ENCODE assay signal across 16 cellular contexts in genomic region chr3:176699307-176699706, GRCh38.
A peak's percentile ranks its signal among the peaks of the same experiment; 100 is the strongest.
DNase-seq lines count a peak whose midpoint lies in the region; ATAC-seq and TF ChIP-seq lines count a peak whose summit lies in the region.
"Had no signal": no experiment of that assay in that cellular context is flagged by ENCODE, and none has a peak within 500 bp of the region (broad histone marks: within the 10 kb centered on the region; RNA-seq: fewer than 3 reads in every experiment).

No MANE protein-coding gene starts in this region.

- H2AFZ ChIP-seq in GM23248, result peak overlapping the region; percentile 43; the same call in 1 of the 2 replicates
- H2AFZ ChIP-seq in MM.1S (ENCODE audit: low read length), result peak overlapping the region; percentile 11; the same call in 1 of the 2 replicates
- H2AFZ ChIP-seq in osteoblast (ENCODE audit: low read length), result no peak overlapping the region

- H4K20me1 ChIP-seq in GM23248 (ENCODE audit: insufficient read depth), result no peaks in the 10 kb centered on the region
- H4K20me1 ChIP-seq in MM.1S (ENCODE audit: insufficient read depth, low read length), result no peaks in the 10 kb centered on the region
- H4K20me1 ChIP-seq in osteoblast (ENCODE audit: insufficient read depth, low read length), result no peaks in the 10 kb centered on the region

- no peak for TF ChIP-seq CTCF in MM.1S (IDR thresholded peaks at IDR 0.05; ENCODE audit: low read length)
- TF ChIP-seq CTCF in WERI-Rb-1 (IDR thresholded peaks at IDR 0.05; ENCODE audit: low read depth, low read length), result no peak
- no peak for TF ChIP-seq CTCF in osteoblast (IDR thresholded peaks at IDR 0.05; ENCODE audit: extremely low read depth, low read depth, low read length)

- H3F3A ChIP-seq in GM23248 (ENCODE audit: insufficient read depth) (no peaks in the 10 kb centered on the region), MM.1S (ENCODE audit: insufficient read depth, low read length) (no peaks in the 10 kb centered on the region)

- WGBS in GM23248 (ENCODE audit: low coverage in 1 of 2, low lambda C conversion rate in 2 of 2, missing lambda C conversion rate in 2 of 2), 2 experiments, result 7 to 8% methylated on average over 3 of the region's 3 CpGs
- WGBS in aorta, 2 donors, result 5 to 7% methylated on average over 3 of the region's 3 CpGs

- no peak for ATAC-seq in aorta (ENCODE audit: low FRiP score)
- ATAC-seq: HCT116 had no signal

- no peak for DNase-seq in GM23248
- DNase-seq in MM.1S, result no peak
- no peak for DNase-seq in WERI-Rb-1
- DNase-seq in osteoblast (ENCODE audit: insufficient read length, low spot score, missing footprints), result no peak
- DNase-seq in aorta, result no peak
- no peak for DNase-seq in ureter (ENCODE audit: low spot score)
- no peak for DNase-seq in NCI-H146 (lab: John Stamatoyannopoulos, UW)
- DNase-seq in SHP77 treated with DMSO at 0.1 percent for 48 hours (lab: John Stamatoyannopoulos, UW), result no peak
- DNase-seq: 8988T; CD4-positive, CD25-positive, alpha-beta regulatory T cell; CD8-positive, alpha-beta memory T cell; COR-L47; GDM1; GOT3; H7 had no signal

- no peaks in the 10 kb centered on the region for H3K4me1 ChIP-seq in GM23248 (ENCODE audit: insufficient read depth)
- peaks cover 4% of the 10 kb centered on the region; the same call in 1 of the 2 replicates for H3K4me1 ChIP-seq in MM.1S (ENCODE audit: low read length)
- no peaks in the 10 kb centered on the region for H3K4me1 ChIP-seq in osteoblast (ENCODE audit: insufficient read depth, low read length)
- peaks cover 0 to 2% of the 10 kb centered on the region in 2 donors for H3K4me1 ChIP-seq in aorta (ENCODE audit: control insufficient read depth in 1 of 2, insufficient read depth in 2 of 2, low read length in 2 of 2)

- no peak overlapping the region for H3K27ac ChIP-seq in GM23248
- no peak overlapping the region for H3K27ac ChIP-seq in MM.1S (ENCODE audit: low read length)
- H3K27ac ChIP-seq in WERI-Rb-1, result peak overlapping the region; percentile 45; the same call in 1 of the 2 replicates
- no peak overlapping the region for H3K27ac ChIP-seq in osteoblast (ENCODE audit: low read depth, low read length)
- no peak overlapping the region for H3K27ac ChIP-seq in aorta (ENCODE audit: low read depth in 1 of 2, low read length in 2 of 2)

- H3K4me2 ChIP-seq in GM23248 (ENCODE audit: unreplicated experiment) (no peak overlapping the region), MM.1S (ENCODE audit: low read depth, low read length) (peak overlapping the region; percentile 30; the same call in 1 of the 2 replicates), osteoblast (ENCODE audit: insufficient read depth, low read length) (peak overlapping the region; percentile 17)

- peaks cover 5% of the 10 kb centered on the region; the same call in 1 of the 2 replicates for H3K9me2 ChIP-seq in GM23248 (ENCODE audit: insufficient read depth)
- H3K9me2 ChIP-seq in MM.1S (replicated peaks; ENCODE audit: insufficient read depth, low read length), result no peaks in the 10 kb centered on the region

- in situ Hi-C loops in GM23248 (cut with MboI), result no loop called here

- no peaks in the 10 kb centered on the region for H3K36me3 ChIP-seq in GM23248 (ENCODE audit: low read depth)
- no peaks in the 10 kb centered on the region for H3K36me3 ChIP-seq in MM.1S (replicated peaks; ENCODE audit: insufficient read depth, low read length)
- no peaks in the 10 kb centered on the region for H3K36me3 ChIP-seq in WERI-Rb-1
- H3K36me3 ChIP-seq in osteoblast (ENCODE audit: insufficient read depth, low read length), result no peaks in the 10 kb centered on the region
- H3K36me3 ChIP-seq in aorta (ENCODE audit: control insufficient read depth in 1 of 2, insufficient read depth in 2 of 2, low read length in 1 of 2), result no peaks in the 10 kb centered on the region

- no peaks in the 10 kb centered on the region for H3K9me3 ChIP-seq in GM23248 (ENCODE audit: low read depth)
- no peaks in the 10 kb centered on the region for H3K9me3 ChIP-seq in MM.1S (replicated peaks; ENCODE audit: insufficient read depth, low read length)
- no peaks in the 10 kb centered on the region for H3K9me3 ChIP-seq in WERI-Rb-1 (ENCODE audit: severe bottlenecking)
- no peaks in the 10 kb centered on the region for H3K9me3 ChIP-seq in osteoblast (ENCODE audit: low read depth, low read length)
- H3K9me3 ChIP-seq in aorta (ENCODE audit: control insufficient read depth, low read length), result no peaks in the 10 kb centered on the region

- no peak overlapping the region for H3K4me3 ChIP-seq in GM23248
- peak overlapping the region; percentile 13; the same call in 1 of the 2 replicates for H3K4me3 ChIP-seq in MM.1S (ENCODE audit: low read length)
- H3K4me3 ChIP-seq in WERI-Rb-1 (ENCODE audit: low read depth, low read length), result no peak overlapping the region
- H3K4me3 ChIP-seq in osteoblast (ENCODE audit: insufficient read depth, low read length), result no peak overlapping the region
- no peak overlapping the region for H3K4me3 ChIP-seq in aorta (ENCODE audit: low read length in 2 of 2)

- H3K27me3 ChIP-seq in GM23248 (replicated peaks; ENCODE audit: insufficient read depth) (no peaks in the 10 kb centered on the region), MM.1S (replicated peaks; ENCODE audit: insufficient read depth, low read length) (no peaks in the 10 kb centered on the region), WERI-Rb-1 (ENCODE audit: insufficient read depth, low read depth, severe bottlenecking) (no peaks in the 10 kb centered on the region), osteoblast (ENCODE audit: insufficient read depth, low read length) (no peaks in the 10 kb centered on the region), aorta (ENCODE audit: control insufficient read depth in 1 of 2, insufficient read depth in 2 of 2, low read length in 1 of 2) (no peaks in the 10 kb centered on the region)

- H3K9ac ChIP-seq in GM23248 (no peak overlapping the region), MM.1S (ENCODE audit: low read length) (no peak overlapping the region)

- intact Hi-C loops in aorta (cut with DNase I), result no loop called here

- H3K79me2 ChIP-seq in GM23248 (ENCODE audit: insufficient read depth), result no peaks in the 10 kb centered on the region
- H3K79me2 ChIP-seq in MM.1S (ENCODE audit: low read length), result no peaks in the 10 kb centered on the region
- H3K79me2 ChIP-seq in osteoblast (ENCODE audit: insufficient read depth, low read length), result no peaks in the 10 kb centered on the region
